Comparison of ENCODE assay signal across 20 cellular contexts in the genomic region with DNA sequence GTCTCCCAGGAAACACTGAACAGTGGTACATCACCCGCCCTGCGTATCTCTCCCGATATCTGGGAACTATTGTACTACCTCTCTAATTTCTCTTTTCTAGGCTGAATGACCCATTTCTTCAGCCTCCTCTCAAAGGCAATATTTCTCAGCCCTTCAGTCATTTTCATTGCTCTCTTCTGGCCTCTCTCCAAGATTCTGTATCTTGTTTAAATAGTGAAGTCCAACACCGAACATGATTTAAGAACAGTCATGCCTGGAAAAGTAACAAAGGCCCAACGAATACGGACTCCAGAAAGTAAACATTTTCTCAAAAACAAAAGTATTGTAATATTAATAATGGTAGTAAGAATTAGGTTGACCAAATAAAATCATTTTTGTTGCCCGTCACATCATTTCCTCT.
"Had no signal": no experiment of that assay in that cellular context is flagged by ENCODE, and none has a peak within 500 bp of the region (broad histone marks: within the 10 kb centered on the region; RNA-seq: fewer than 3 reads in every experiment).

No MANE protein-coding gene starts in this region.

- H2AFZ ChIP-seq: neural progenitor cell had no signal

- H3K4me2 ChIP-seq: neural progenitor cell had no signal

- H3K27ac Mint-ChIP-seq: activated CD8-positive, alpha-beta T cell treated with anti-CD3 and anti-CD28 coated beads, Interleukin-2, amount 10 ng/mL, durations not matched to agents 7 days and 5 days; activated naive CD8-positive, alpha-beta T cell treated with anti-CD3 and anti-CD28 coated beads for 36 hours; activated T-cell treated with anti-CD3 and anti-CD28 coated beads, Interleukin-2, amount 50 U/mL, for 72 hours; dendritic cell treated with granulocyte-macrophage colony-stimulating factor and Interleukin-4, amounts not matched to agents 40 ng/mL and 50 ng/mL, for 4 days; memory B cell; neural progenitor cell; stimulated activated naive B cell treated with anti-CD40 and anti-IgM and Interleukin-4, amounts not matched to agents 10 μg/mL and 1 μg/mL and 100 μg/mL, for 72 hours; WTC11 had no signal

- H3K4me1 Mint-ChIP-seq: central memory CD8-positive, alpha-beta T cell; memory B cell had no signal

- DNase-seq: activated CD4-positive, alpha-beta T cell treated with anti-CD3 and anti-CD28 coated beads for 48 hours; activated CD8-positive, alpha-beta memory T cell treated with anti-CD3 and anti-CD28 coated beads, Interleukin-2, amount 50 U/mL, for 4 hours; activated CD8-positive, alpha-beta T cell treated with anti-CD3 and anti-CD28 coated beads, Interleukin-2, amount 10 ng/mL, durations not matched to agents 7 days and 5 days; activated gamma-delta T cell treated with Interleukin-2 at 50 U/mL for 16 hours; activated naive CD8-positive, alpha-beta T cell treated with anti-CD3 and anti-CD28 coated beads for 36 hours; activated T-cell treated with anti-CD3 and anti-CD28 coated beads, Interleukin-2, amount 50 U/mL, for 72 hours; effector memory CD4-positive, alpha-beta T cell; foreskin melanocyte; ovary; stimulated activated CD4-positive, alpha-beta T cell treated with anti-CD3 and anti-CD28 coated beads, Interleukin-4, amount 100 ng/mL, for 1 hour; stimulated activated naive B cell treated with anti-CD40 and anti-IgM and Interleukin-4, amounts not matched to agents 10 μg/mL and 1 μg/mL and 100 μg/mL, for 72 hours; T-helper 1 cell had no signal

- H3K9ac ChIP-seq: neural progenitor cell had no signal

- H3K27me3 ChIP-seq: neural progenitor cell, ovary, tibial nerve had no signal

- H3K27ac ChIP-seq: neural progenitor cell, ovary, tibial nerve had no signal

- H3K36me3 ChIP-seq: neural progenitor cell, ovary had no signal

- H3K9me3 Mint-ChIP-seq: activated naive CD8-positive, alpha-beta T cell treated with anti-CD3 and anti-CD28 coated beads for 36 hours; activated T-cell treated with anti-CD3 and anti-CD28 coated beads, Interleukin-2, amount 50 U/mL, for 72 hours; brain; central memory CD8-positive, alpha-beta T cell; dendritic cell treated with granulocyte-macrophage colony-stimulating factor and Interleukin-4, amounts not matched to agents 40 ng/mL and 50 ng/mL, for 4 days; memory B cell; neural progenitor cell; stimulated activated naive B cell treated with anti-CD40 and anti-IgM and Interleukin-4, amounts not matched to agents 10 μg/mL and 1 μg/mL and 100 μg/mL, for 72 hours; WTC11 had no signal

- H3K4me3 ChIP-seq: neural progenitor cell, ovary, tibial nerve had no signal

- H3K36me3 Mint-ChIP-seq: activated naive CD8-positive, alpha-beta T cell treated with anti-CD3 and anti-CD28 coated beads for 36 hours; WTC11 had no signal

- H3K9me3 ChIP-seq: ovary, tibial nerve had no signal

- H3K27me3 Mint-ChIP-seq: brain; central memory CD8-positive, alpha-beta T cell; dendritic cell treated with granulocyte-macrophage colony-stimulating factor and Interleukin-4, amounts not matched to agents 40 ng/mL and 50 ng/mL, for 4 days; memory B cell; stimulated activated naive B cell treated with anti-CD40 and anti-IgM and Interleukin-4, amounts not matched to agents 10 μg/mL and 1 μg/mL and 100 μg/mL, for 72 hours had no signal

- H3K4me3 Mint-ChIP-seq: activated CD8-positive, alpha-beta T cell treated with anti-CD3 and anti-CD28 coated beads, Interleukin-2, amount 10 ng/mL, durations not matched to agents 7 days and 5 days; activated naive CD8-positive, alpha-beta T cell treated with anti-CD3 and anti-CD28 coated beads for 36 hours; activated T-cell treated with anti-CD3 and anti-CD28 coated beads, Interleukin-2, amount 50 U/mL, for 72 hours; brain; central memory CD8-positive, alpha-beta T cell; dendritic cell treated with granulocyte-macrophage colony-stimulating factor and Interleukin-4, amounts not matched to agents 40 ng/mL and 50 ng/mL, for 4 days; memory B cell; neural progenitor cell; stimulated activated naive B cell treated with anti-CD40 and anti-IgM and Interleukin-4, amounts not matched to agents 10 μg/mL and 1 μg/mL and 100 μg/mL, for 72 hours; WTC11 had no signal

- ATAC-seq: activated CD8-positive, alpha-beta T cell treated with anti-CD3 and anti-CD28 coated beads, Interleukin-2, amount 10 ng/mL, durations not matched to agents 7 days and 5 days; activated T-cell treated with anti-CD3 and anti-CD28 coated beads, Interleukin-2, amount 50 U/mL, for 72 hours; SK-N-SH treated with all-trans-retinoic acid at 6 μM for 48 hours; stimulated activated naive B cell treated with anti-CD40 and anti-IgM and Interleukin-4, amounts not matched to agents 10 μg/mL and 1 μg/mL and 100 μg/mL, for 72 hours; WTC11 had no signal
